In genomic region chr7:44283381-44284211, GRCh38 we compare ENCODE assay signal across 11 cellular contexts. TPM values are rescaled to one million over a fixed set of nuclear protein-coding genes. Genes with fewer than 3 reads are reported as not detected.
DNase-seq lines count a peak whose midpoint lies in the region; ATAC-seq and TF ChIP-seq lines count a peak whose summit lies in the region.
"Had no signal": no experiment of that assay in that cellular context is flagged by ENCODE, and none has a peak within 500 bp of the region (broad histone marks: within the 10 kb centered on the region; RNA-seq: fewer than 3 reads in every experiment).

No MANE protein-coding gene starts in this region.

- 90 to 92% methylated on average over 6 to 15 of the region's 15 CpGs for WGBS in endodermal cell (ENCODE audit: insufficient coverage in 1 of 2, insufficient read length in 1 of 2), 2 experiments
- WGBS in upper lobe of left lung, 2 donors = 89 to 91% methylated on average over 8 to 13 of the region's 15 CpGs
- 95% methylated on average over 9 of the region's 15 CpGs for WGBS in esophagus muscularis mucosa

- H3K9me3 Mint-ChIP-seq in activated T-cell treated with anti-CD3 and anti-CD28 coated beads, Interleukin-2, amount 50 U/mL, for 4 hours = no peaks in the 10 kb centered on the region
- H3K9me3 Mint-ChIP-seq in endodermal cell (no peaks in the 10 kb centered on the region), natural killer cell (no peaks in the 10 kb centered on the region)
- H3K9me3 Mint-ChIP-seq: activated naive CD4-positive, alpha-beta T cell treated with anti-CD3 and anti-CD28 coated beads, Interleukin-2, amount 50 U/mL, for 24 hours had no signal

- H3K27ac Mint-ChIP-seq in endodermal cell (no peak overlapping the region), natural killer cell (no peak overlapping the region)
- H3K27ac Mint-ChIP-seq: activated naive CD4-positive, alpha-beta T cell treated with anti-CD3 and anti-CD28 coated beads, Interleukin-2, amount 50 U/mL, for 24 hours had no signal

- H3K36me3 ChIP-seq in endodermal cell (ENCODE audit: control insufficient read depth, insufficient read depth, low read length) = no peaks in the 10 kb centered on the region
- no peaks in the 10 kb centered on the region for H3K36me3 ChIP-seq in upper lobe of left lung
- H3K36me3 ChIP-seq in esophagus muscularis mucosa = no peaks in the 10 kb centered on the region

- H3K4me3 ChIP-seq in endodermal cell (ENCODE audit: low read length) (no peak overlapping the region), upper lobe of left lung (no peak overlapping the region), esophagus muscularis mucosa (no peak overlapping the region)

- H3K4me1 ChIP-seq in endodermal cell (ENCODE audit: control insufficient read depth, insufficient read depth, low read length) = no peaks in the 10 kb centered on the region
- H3K4me1 ChIP-seq in upper lobe of left lung = no peaks in the 10 kb centered on the region
- H3K4me1 ChIP-seq in esophagus muscularis mucosa = peaks cover 0 to 11% (median 0%) of the 10 kb centered on the region in 4 donors

- peak; percentile 2 for DNase-seq in activated T-cell treated with anti-CD3 and anti-CD28 coated beads, Interleukin-2, amount 50 U/mL, for 4 hours
- no peak for DNase-seq in activated T-cell treated with anti-CD3 and anti-CD28 coated beads, Interleukin-2, amount 50 U/mL, for 1 hour
- DNase-seq in endodermal cell = peak; percentile 22
- peak; percentile 9 for DNase-seq in natural killer cell
- DNase-seq in upper lobe of left lung = peak; percentile 15 to 60
- DNase-seq in esophagus muscularis mucosa (ENCODE audit: extremely low spot score) = no peak
- DNase-seq in NCI-H187 (lab: John Stamatoyannopoulos, UW) = no peak
- DNase-seq in NCI-H1048 (lab: John Stamatoyannopoulos, UW) = no peak
- DNase-seq: DMS53, SW 1271 had no signal

- H3K27me3 ChIP-seq in endodermal cell (ENCODE audit: control insufficient read depth, insufficient read depth, low read length, poor library complexity, severe bottlenecking) (no peaks in the 10 kb centered on the region), upper lobe of left lung (peaks cover 0 to 1% (median 0%) of the 10 kb centered on the region in 4 donors), esophagus muscularis mucosa (no peaks in the 10 kb centered on the region)

- no peak overlapping the region for H3K4me3 Mint-ChIP-seq in activated T-cell treated with anti-CD3 and anti-CD28 coated beads, Interleukin-2, amount 50 U/mL, for 4 hours
- H3K4me3 Mint-ChIP-seq in endodermal cell = no peak overlapping the region
- H3K4me3 Mint-ChIP-seq in natural killer cell = no peak overlapping the region
- H3K4me3 Mint-ChIP-seq: activated naive CD4-positive, alpha-beta T cell treated with anti-CD3 and anti-CD28 coated beads, Interleukin-2, amount 50 U/mL, for 24 hours had no signal

- H3K9me3 ChIP-seq in endodermal cell (ENCODE audit: control insufficient read depth, low read length) (no peaks in the 10 kb centered on the region), upper lobe of left lung (no peaks in the 10 kb centered on the region), esophagus muscularis mucosa (no peaks in the 10 kb centered on the region)

- intact Hi-C loops in natural killer cell (cut with micrococcal nuclease) = no loop called here
- intact Hi-C loops in esophagus muscularis mucosa (cut with DNase I) = no loop called here

- H3K4me1 Mint-ChIP-seq in activated T-cell treated with anti-CD3 and anti-CD28 coated beads, Interleukin-2, amount 50 U/mL, for 4 hours (ENCODE audit: low read depth) = no peaks in the 10 kb centered on the region
- no peaks in the 10 kb centered on the region for H3K4me1 Mint-ChIP-seq in endodermal cell
- no peaks in the 10 kb centered on the region for H3K4me1 Mint-ChIP-seq in natural killer cell
- H3K4me1 Mint-ChIP-seq: activated naive CD4-positive, alpha-beta T cell treated with anti-CD3 and anti-CD28 coated beads, Interleukin-2, amount 50 U/mL, for 24 hours had no signal

- no peak for TF ChIP-seq CTCF in endodermal cell (conservative IDR thresholded peaks at IDR 0.05)
- TF ChIP-seq CTCF in natural killer cell (IDR thresholded peaks at IDR 0.05) = no peak
- no peak for TF ChIP-seq CTCF in upper lobe of left lung (IDR thresholded peaks at IDR 0.05)
- TF ChIP-seq CTCF in esophagus muscularis mucosa (IDR thresholded peaks at IDR 0.05) = no peak

- TF ChIP-seq POLR2A in upper lobe of left lung (IDR thresholded peaks at IDR 0.05) (no peak), esophagus muscularis mucosa (IDR thresholded peaks at IDR 0.05; ENCODE audit: low read depth) (no peak)

- H3K27ac ChIP-seq in endodermal cell (ENCODE audit: low read depth, low read length) = no peak overlapping the region
- no peak overlapping the region for H3K27ac ChIP-seq in upper lobe of left lung
- no peak overlapping the region for H3K27ac ChIP-seq in esophagus muscularis mucosa (replicated peaks in 1 of 4)

- no peaks in the 10 kb centered on the region for H3K27me3 Mint-ChIP-seq in activated T-cell treated with anti-CD3 and anti-CD28 coated beads, Interleukin-2, amount 50 U/mL, for 4 hours (ENCODE audit: low read depth)
- H3K27me3 Mint-ChIP-seq in endodermal cell (ENCODE audit: insufficient read depth) = no peaks in the 10 kb centered on the region
- H3K27me3 Mint-ChIP-seq in natural killer cell (ENCODE audit: low read depth in 2 of 2) = no peaks in the 10 kb centered on the region
- H3K27me3 Mint-ChIP-seq: activated naive CD4-positive, alpha-beta T cell treated with anti-CD3 and anti-CD28 coated beads, Interleukin-2, amount 50 U/mL, for 24 hours had no signal

- H3K36me3 Mint-ChIP-seq in activated T-cell treated with anti-CD3 and anti-CD28 coated beads, Interleukin-2, amount 50 U/mL, for 4 hours (ENCODE audit: insufficient read depth) = no peaks in the 10 kb centered on the region
- H3K36me3 Mint-ChIP-seq in endodermal cell (ENCODE audit: low read depth) (no peaks in the 10 kb centered on the region), natural killer cell (no peaks in the 10 kb centered on the region)
- H3K36me3 Mint-ChIP-seq: activated naive CD4-positive, alpha-beta T cell treated with anti-CD3 and anti-CD28 coated beads, Interleukin-2, amount 50 U/mL, for 24 hours had no signal

- H3K9ac ChIP-seq in endodermal cell (ENCODE audit: extremely low read depth, low read length, poor library complexity, severe bottlenecking) = no peak overlapping the region

- ATAC-seq in activated T-cell treated with anti-CD3 and anti-CD28 coated beads, Interleukin-2, amount 50 U/mL, for 4 hours = no peak
- no peak for ATAC-seq in natural killer cell
- peak in 1 of 2 donors; percentile 7 for ATAC-seq in upper lobe of left lung (ENCODE audit: low FRiP score in 2 of 2)

- TF ChIP-seq EP300 in upper lobe of left lung (IDR thresholded peaks at IDR 0.05) = no peak
- no peak for TF ChIP-seq EP300 in esophagus muscularis mucosa (IDR thresholded peaks at IDR 0.05)

RNA-seq across cellular contexts. Expression of gene CAMK2B, which starts 41.8 kb away (rescaled TPM):
- total RNA-seq in activated T-cell treated with anti-CD3 and anti-CD28 coated beads, Interleukin-2, amount 50 U/mL, for 4 hours = 1 to 10 TPM in 2 of 3 donors, under 1 TPM in 1; 0.33 to 1.8 (median 1.6) TPM
- under 1 TPM in 1 of 2 donors, not detected in 1; 0.26 TPM for total RNA-seq in endodermal cell
- 0.32 TPM for polyA plus RNA-seq in endodermal cell (2013, experiment 1 of 2)
- 1.6 TPM for polyA plus RNA-seq in endodermal cell (2013, experiment 2 of 2)
- total RNA-seq in natural killer cell = under 1 TPM in 1 of 3 donors, not detected in 2; 0.70 TPM
- 1 to 10 TPM in 1 of 6 donors, under 1 TPM in 2, not detected in 3; 0.09 to 1.8 (median 0.27) TPM for total RNA-seq in upper lobe of left lung
- 1 to 10 TPM in 3 of 4 donors, under 1 TPM in 1; 0.50 to 2.0 (median 1.2) TPM for total RNA-seq in esophagus muscularis mucosa

Comparison
In these comparisons a context has a peak if more than half of its experiments do, and no peak if none do; other contexts are left out.
1. DNase-seq: peak in activated T-cell treated with anti-CD3 and anti-CD28 coated beads, Interleukin-2, amount 50 U/mL, for 4 hours (single experiment), endodermal cell (single experiment), natural killer cell (single experiment) and upper lobe of left lung (2 of 2); none in activated T-cell treated with anti-CD3 and anti-CD28 coated beads, Interleukin-2, amount 50 U/mL, for 1 hour (single experiment), esophagus muscularis mucosa (single experiment), NCI-H187 (0 of 2) and NCI-H1048 (single experiment).